Comparison of ENCODE assay signal across 1 cellular context in the genomic region with DNA sequence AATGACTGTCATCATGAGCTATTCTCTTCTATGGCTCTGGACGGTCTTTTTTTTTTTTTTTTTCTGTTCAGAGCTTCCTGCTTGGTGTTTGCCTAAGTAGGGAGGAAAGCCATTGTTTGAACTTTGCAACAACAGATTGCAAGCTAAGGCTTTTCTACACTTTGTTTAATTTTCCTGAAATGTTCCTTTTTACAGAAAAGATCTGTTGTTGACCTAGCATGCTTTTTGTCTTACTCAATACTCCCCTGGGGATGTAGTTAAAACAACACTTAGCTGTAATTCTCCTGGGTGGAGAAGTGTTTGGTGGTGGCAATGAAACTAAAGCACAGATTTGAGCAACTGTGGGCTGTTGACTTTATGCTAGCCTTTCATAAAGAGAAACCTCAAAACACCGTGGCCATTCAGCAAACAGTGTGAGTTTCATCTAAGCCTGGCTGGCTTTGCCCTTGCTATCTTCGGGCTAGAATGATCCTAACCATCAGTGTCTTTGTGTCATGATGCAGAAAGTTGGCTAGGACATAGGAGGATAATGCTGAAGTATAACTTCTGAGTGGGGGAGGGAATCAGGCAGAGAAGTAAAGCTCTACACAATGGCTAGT.
TF ChIP-seq lines count a peak whose summit lies in the region.

No MANE protein-coding gene starts in this region.

TF ChIP-seq in HepG2, 621 proteins besides CTCF, POLR2A, EP300 and RAD21 (continued from another document and continues in another):
- TF ChIP-seq, protein P1, sequence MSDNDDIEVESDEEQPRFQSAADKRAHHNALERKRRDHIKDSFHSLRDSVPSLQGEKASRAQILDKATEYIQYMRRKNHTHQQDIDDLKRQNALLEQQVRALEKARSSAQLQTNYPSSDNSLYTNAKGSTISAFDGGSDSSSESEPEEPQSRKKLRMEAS (IDR thresholded peaks at IDR 0.05): peak; percentile 33; the same call in 1 of the 2 replicates
- peak; percentile 24; the same call in 1 of the 2 replicates for TF ChIP-seq MIXL1 (CRISPR knock-in tag; IDR thresholded peaks at IDR 0.05)
- no peak for TF ChIP-seq TP53 (CRISPR knock-in tag; conservative IDR thresholded peaks at IDR 0.05)
- no peak for TF ChIP-seq SP1 (IDR thresholded peaks at IDR 0.05)
- TF ChIP-seq SP1 (CRISPR knock-in tag; IDR thresholded peaks at IDR 0.05): no peak
- TF ChIP-seq, protein P2, sequence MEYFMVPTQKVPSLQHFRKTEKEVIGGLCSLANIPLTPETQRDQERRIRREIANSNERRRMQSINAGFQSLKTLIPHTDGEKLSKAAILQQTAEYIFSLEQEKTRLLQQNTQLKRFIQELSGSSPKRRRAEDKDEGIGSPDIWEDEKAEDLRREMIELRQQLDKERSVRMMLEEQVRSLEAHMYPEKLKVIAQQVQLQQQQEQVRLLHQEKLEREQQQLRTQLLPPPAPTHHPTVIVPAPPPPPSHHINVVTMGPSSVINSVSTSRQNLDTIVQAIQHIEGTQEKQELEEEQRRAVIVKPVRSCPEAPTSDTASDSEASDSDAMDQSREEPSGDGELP (IDR thresholded peaks at IDR 0.05; ENCODE audit: borderline replicate concordance, low read depth): 0 out of 2 replicates have a peak, but pooled peaks have one; percentile 13
- TF ChIP-seq CCAR2 (optimal IDR thresholded peaks at IDR 0.05; ENCODE audit: low read depth, low read length): no peak
- TF ChIP-seq ZNF670 (CRISPR knock-in tag; IDR thresholded peaks at IDR 0.05; ENCODE audit: borderline replicate concordance): peak; percentile 29; the same call in 1 of the 2 replicates
- TF ChIP-seq CREM (IDR thresholded peaks at IDR 0.05): peak; percentile 71
- TF ChIP-seq CREM (CRISPR knock-in tag; IDR thresholded peaks at IDR 0.05): no peak
- TF ChIP-seq, protein P3, sequence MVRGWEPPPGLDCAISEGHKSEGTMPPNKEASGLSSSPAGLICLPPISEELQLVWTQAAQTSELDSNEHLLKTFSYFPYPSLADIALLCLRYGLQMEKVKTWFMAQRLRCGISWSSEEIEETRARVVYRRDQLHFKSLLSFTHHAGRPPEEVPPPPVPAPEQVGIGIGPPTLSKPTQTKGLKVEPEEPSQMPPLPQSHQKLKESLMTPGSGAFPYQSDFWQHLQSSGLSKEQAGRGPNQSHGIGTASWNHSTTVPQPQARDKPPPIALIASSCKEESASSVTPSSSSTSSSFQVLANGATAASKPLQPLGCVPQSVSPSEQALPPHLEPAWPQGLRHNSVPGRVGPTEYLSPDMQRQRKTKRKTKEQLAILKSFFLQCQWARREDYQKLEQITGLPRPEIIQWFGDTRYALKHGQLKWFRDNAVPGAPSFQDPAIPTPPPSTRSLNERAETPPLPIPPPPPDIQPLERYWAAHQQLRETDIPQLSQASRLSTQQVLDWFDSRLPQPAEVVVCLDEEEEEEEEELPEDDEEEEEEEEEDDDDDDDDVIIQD (CRISPR knock-in tag; IDR thresholded peaks at IDR 0.05; ENCODE audit: low read depth): peak; percentile 38; the same call in 1 of the 2 replicates
- TF ChIP-seq ZNF30 (CRISPR knock-in tag; IDR thresholded peaks at IDR 0.05): no peak
- TF ChIP-seq TBX3 (IDR thresholded peaks at IDR 0.05; ENCODE audit: borderline replicate concordance): peak; percentile 33; the same call in 1 of the 2 replicates
- TF ChIP-seq ZNF234 (CRISPR knock-in tag; conservative IDR thresholded peaks at IDR 0.05): no peak
- TF ChIP-seq TEAD2 (CRISPR knock-in tag; IDR thresholded peaks at IDR 0.05): no peak
- peak; percentile 75; the same call in 1 of the 2 replicates for TF ChIP-seq FOXO1 (CRISPR knock-in tag; IDR thresholded peaks at IDR 0.05)
- TF ChIP-seq, protein P4, sequence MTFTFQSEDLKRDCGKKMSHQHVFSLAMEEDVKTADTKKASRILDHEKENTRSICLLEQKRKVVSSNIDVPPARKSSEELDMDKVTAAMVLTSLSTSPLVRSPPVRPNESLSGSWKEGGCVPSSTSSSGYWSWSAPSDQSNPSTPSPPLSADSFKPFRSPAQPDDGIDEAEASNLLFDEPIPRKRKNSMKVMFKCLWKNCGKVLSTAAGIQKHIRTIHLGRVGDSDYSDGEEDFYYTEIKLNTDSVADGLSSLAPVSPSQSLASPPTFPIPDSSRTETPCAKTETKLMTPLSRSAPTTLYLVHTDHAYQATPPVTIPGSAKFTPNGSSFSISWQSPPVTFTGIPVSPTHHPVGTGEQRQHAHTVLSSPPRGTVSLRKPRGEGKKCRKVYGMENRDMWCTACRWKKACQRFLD (CRISPR knock-in tag; IDR thresholded peaks at IDR 0.05; ENCODE audit: borderline replicate concordance): no peak
- peak; percentile 32; the same call in 1 of the 2 replicates for TF ChIP-seq SNAPC2 (CRISPR knock-in tag; IDR thresholded peaks at IDR 0.05)
- peak; percentile 68; the same call in 1 of the 2 replicates for TF ChIP-seq PHF21A (CRISPR knock-in tag; IDR thresholded peaks at IDR 0.05)
- TF ChIP-seq, protein P5, sequence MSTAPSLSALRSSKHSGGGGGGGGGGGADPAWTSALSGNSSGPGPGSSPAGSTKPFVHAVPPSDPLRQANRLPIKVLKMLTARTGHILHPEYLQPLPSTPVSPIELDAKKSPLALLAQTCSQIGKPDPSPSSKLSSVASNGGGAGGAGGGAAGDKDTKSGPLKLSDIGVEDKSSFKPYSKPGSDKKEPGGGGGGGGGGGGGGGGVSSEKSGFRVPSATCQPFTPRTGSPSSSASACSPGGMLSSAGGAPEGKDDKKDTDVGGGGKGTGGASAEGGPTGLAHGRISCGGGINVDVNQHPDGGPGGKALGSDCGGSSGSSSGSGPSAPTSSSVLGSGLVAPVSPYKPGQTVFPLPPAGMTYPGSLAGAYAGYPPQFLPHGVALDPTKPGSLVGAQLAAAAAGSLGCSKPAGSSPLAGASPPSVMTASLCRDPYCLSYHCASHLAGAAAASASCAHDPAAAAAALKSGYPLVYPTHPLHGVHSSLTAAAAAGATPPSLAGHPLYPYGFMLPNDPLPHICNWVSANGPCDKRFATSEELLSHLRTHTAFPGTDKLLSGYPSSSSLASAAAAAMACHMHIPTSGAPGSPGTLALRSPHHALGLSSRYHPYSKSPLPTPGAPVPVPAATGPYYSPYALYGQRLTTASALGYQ (CRISPR knock-in tag; IDR thresholded peaks at IDR 0.05): 0 out of 2 replicates have a peak, but pooled peaks have one; percentile 35
- TF ChIP-seq, protein P6, sequence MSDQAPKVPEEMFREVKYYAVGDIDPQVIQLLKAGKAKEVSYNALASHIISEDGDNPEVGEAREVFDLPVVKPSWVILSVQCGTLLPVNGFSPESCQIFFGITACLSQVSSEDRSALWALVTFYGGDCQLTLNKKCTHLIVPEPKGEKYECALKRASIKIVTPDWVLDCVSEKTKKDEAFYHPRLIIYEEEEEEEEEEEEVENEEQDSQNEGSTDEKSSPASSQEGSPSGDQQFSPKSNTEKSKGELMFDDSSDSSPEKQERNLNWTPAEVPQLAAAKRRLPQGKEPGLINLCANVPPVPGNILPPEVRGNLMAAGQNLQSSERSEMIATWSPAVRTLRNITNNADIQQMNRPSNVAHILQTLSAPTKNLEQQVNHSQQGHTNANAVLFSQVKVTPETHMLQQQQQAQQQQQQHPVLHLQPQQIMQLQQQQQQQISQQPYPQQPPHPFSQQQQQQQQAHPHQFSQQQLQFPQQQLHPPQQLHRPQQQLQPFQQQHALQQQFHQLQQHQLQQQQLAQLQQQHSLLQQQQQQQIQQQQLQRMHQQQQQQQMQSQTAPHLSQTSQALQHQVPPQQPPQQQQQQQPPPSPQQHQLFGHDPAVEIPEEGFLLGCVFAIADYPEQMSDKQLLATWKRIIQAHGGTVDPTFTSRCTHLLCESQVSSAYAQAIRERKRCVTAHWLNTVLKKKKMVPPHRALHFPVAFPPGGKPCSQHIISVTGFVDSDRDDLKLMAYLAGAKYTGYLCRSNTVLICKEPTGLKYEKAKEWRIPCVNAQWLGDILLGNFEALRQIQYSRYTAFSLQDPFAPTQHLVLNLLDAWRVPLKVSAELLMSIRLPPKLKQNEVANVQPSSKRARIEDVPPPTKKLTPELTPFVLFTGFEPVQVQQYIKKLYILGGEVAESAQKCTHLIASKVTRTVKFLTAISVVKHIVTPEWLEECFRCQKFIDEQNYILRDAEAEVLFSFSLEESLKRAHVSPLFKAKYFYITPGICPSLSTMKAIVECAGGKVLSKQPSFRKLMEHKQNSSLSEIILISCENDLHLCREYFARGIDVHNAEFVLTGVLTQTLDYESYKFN (CRISPR knock-in tag; conservative IDR thresholded peaks at IDR 0.05): peak; percentile 67
- no peak for TF ChIP-seq MTA3 (CRISPR knock-in tag; IDR thresholded peaks at IDR 0.05)
- TF ChIP-seq, protein P7, sequence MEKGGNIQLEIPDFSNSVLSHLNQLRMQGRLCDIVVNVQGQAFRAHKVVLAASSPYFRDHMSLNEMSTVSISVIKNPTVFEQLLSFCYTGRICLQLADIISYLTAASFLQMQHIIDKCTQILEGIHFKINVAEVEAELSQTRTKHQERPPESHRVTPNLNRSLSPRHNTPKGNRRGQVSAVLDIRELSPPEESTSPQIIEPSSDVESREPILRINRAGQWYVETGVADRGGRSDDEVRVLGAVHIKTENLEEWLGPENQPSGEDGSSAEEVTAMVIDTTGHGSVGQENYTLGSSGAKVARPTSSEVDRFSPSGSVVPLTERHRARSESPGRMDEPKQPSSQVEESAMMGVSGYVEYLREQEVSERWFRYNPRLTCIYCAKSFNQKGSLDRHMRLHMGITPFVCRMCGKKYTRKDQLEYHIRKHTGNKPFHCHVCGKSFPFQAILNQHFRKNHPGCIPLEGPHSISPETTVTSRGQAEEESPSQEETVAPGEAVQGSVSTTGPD (CRISPR knock-in tag; IDR thresholded peaks at IDR 0.05): no peak
- peak; percentile 29; the same call in 1 of the 2 replicates for TF ChIP-seq NR2F6 (IDR thresholded peaks at IDR 0.05)
- TF ChIP-seq NR2F6 (CRISPR knock-in tag; IDR thresholded peaks at IDR 0.05): peak; percentile 32
- peak; percentile 84; the same call in 1 of the 2 replicates for TF ChIP-seq FOXK1 (CRISPR knock-in tag; IDR thresholded peaks at IDR 0.05; ENCODE audit: borderline replicate concordance, low read depth)
- peak; percentile 99 for TF ChIP-seq BCL6 (CRISPR knock-in tag; IDR thresholded peaks at IDR 0.05)
- TF ChIP-seq ZNF703 (CRISPR knock-in tag; IDR thresholded peaks at IDR 0.05; ENCODE audit: borderline replicate concordance): no peak
- TF ChIP-seq HDAC1 (CRISPR knock-in tag; IDR thresholded peaks at IDR 0.05): peak; percentile 75
- TF ChIP-seq GATAD2A (CRISPR knock-in tag; IDR thresholded peaks at IDR 0.05): peak; percentile 95
- TF ChIP-seq SOX6 (IDR thresholded peaks at IDR 0.05): no peak
- TF ChIP-seq SOX6 (CRISPR knock-in tag; IDR thresholded peaks at IDR 0.05): peak; percentile 99
- TF ChIP-seq HOXA5 (CRISPR knock-in tag; IDR thresholded peaks at IDR 0.05): no peak; the same call in 1 of the 2 replicates
- peak; percentile 88 for TF ChIP-seq CEBPG (CRISPR knock-in tag; IDR thresholded peaks at IDR 0.05)
- peak; percentile 53; the same call in 1 of the 2 replicates for TF ChIP-seq POGZ (CRISPR knock-in tag; IDR thresholded peaks at IDR 0.05)
- no peak for TF ChIP-seq KMT2A (CRISPR knock-in tag; IDR thresholded peaks at IDR 0.05)
- TF ChIP-seq, protein P8, sequence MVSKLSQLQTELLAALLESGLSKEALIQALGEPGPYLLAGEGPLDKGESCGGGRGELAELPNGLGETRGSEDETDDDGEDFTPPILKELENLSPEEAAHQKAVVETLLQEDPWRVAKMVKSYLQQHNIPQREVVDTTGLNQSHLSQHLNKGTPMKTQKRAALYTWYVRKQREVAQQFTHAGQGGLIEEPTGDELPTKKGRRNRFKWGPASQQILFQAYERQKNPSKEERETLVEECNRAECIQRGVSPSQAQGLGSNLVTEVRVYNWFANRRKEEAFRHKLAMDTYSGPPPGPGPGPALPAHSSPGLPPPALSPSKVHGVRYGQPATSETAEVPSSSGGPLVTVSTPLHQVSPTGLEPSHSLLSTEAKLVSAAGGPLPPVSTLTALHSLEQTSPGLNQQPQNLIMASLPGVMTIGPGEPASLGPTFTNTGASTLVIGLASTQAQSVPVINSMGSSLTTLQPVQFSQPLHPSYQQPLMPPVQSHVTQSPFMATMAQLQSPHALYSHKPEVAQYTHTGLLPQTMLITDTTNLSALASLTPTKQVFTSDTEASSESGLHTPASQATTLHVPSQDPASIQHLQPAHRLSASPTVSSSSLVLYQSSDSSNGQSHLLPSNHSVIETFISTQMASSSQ (IDR thresholded peaks at IDR 0.05; ENCODE audit: low read depth): 0 out of 2 replicates have a peak, but pooled peaks have one; percentile 37
- TF ChIP-seq, protein P8 (CRISPR knock-in tag; IDR thresholded peaks at IDR 0.05; ENCODE audit: borderline replicate concordance): no peak
- 0 out of 2 replicates have a peak, but pooled peaks have one; percentile 19 for TF ChIP-seq KDM6A (CRISPR knock-in tag; IDR thresholded peaks at IDR 0.05; ENCODE audit: low read depth)
- TF ChIP-seq, protein P9, sequence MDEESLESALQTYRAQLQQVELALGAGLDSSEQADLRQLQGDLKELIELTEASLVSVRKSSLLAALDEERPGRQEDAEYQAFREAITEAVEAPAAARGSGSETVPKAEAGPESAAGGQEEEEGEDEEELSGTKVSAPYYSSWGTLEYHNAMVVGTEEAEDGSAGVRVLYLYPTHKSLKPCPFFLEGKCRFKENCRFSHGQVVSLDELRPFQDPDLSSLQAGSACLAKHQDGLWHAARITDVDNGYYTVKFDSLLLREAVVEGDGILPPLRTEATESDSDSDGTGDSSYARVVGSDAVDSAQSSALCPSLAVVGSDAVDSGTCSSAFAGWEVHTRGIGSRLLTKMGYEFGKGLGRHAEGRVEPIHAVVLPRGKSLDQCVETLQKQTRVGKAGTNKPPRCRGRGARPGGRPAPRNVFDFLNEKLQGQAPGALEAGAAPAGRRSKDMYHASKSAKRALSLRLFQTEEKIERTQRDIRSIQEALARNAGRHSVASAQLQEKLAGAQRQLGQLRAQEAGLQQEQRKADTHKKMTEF (CRISPR knock-in tag; IDR thresholded peaks at IDR 0.05): peak; percentile 76
